Comparison of ENCODE assay signal across 21 cellular contexts in the genomic region with DNA sequence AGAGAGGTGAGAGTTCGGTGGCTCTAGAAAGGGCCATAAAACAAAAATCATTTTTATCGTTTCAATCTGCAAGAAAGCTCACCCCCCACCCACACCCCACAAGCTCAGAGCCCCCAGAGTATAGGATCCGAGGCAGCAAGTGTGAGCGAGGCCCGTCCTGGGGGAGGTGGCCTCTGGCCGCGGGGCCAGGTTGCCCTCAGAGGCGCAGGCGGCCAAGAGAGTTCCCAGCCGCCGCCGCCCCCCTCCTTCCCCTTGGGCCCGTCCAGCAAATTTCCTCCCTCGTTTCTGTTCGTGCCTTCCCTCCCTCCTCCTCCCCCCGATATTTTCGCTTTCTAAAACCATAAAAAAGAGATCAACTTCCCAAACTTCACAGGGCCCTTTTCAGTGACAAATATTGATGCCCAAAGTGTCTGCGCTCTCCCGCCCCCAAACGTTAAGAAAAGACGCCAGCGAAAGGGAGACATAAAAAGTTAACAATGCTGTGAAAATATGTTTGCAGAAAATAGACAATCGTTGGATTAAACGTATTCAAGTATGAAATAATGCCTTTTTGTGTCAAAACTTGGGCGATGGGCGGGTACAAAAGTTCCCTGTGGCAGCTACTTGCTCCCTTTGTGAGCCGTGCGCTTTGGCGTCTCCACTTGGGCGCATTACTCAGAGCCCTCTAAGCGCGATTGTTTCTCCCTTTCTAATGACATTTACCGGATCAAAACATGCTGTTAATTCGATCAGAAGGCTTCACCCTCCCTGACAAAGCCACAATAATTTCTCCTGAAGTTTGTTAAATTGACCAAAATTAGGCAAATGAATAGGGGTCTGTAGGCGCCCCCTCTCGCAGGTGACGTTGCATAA. TPM values are rescaled to one million over a fixed set of nuclear protein-coding genes. Genes with fewer than 3 reads are reported as not detected.
DNase-seq lines count a peak whose midpoint lies in the region; ATAC-seq and TF ChIP-seq lines count a peak whose summit lies in the region.
"Had no signal": no experiment of that assay in that cellular context is flagged by ENCODE, and none has a peak within 500 bp of the region (broad histone marks: within the 10 kb centered on the region; RNA-seq: fewer than 3 reads in every experiment).

No MANE protein-coding gene starts in this region.

- H3K27me3 ChIP-seq in HUES48 (ENCODE audit: control insufficient read depth, insufficient read depth, low read length) (peaks cover 100% of the 10 kb centered on the region), neural cell (ENCODE audit: insufficient read depth, low read depth, low read length) (peaks cover 100% of the 10 kb centered on the region)
- H3K27me3 ChIP-seq: testis had no signal

- no peaks in the 10 kb centered on the region for H3K79me2 ChIP-seq in neural cell (replicated peaks; ENCODE audit: insufficient read depth, low read length)

- DNase-seq in NCI-H345 (lab: John Stamatoyannopoulos, UW) (peak; percentile 5), NCI-H345 treated with DMSO at 0.1 percent for 48 hours (lab: John Stamatoyannopoulos, UW; ENCODE audit: unreplicated experiment) (no peak), epithelial cell of esophagus (ENCODE audit: low read depth) (peak; percentile 35), mucosa of gallbladder (ENCODE audit: low spot score) (no peak), T-helper 1 cell (no peak)
- DNase-seq: activated CD4-positive, alpha-beta T cell treated with anti-CD3 and anti-CD28 coated beads, Interleukin-2, amount 50 U/mL, for 1 hour; amygdala; natural killer cell; NCI-H2171; SIG-M5; stimulated activated CD4-positive, alpha-beta T cell treated with anti-CD3 and anti-CD28 coated beads, Interleukin-2, amount 100 ng/mL, for 24 hours; T-helper 9 cell; testis had no signal

- no peak for TF ChIP-seq CTCF in epithelial cell of esophagus (IDR thresholded peaks at IDR 0.05; ENCODE audit: insufficient read depth, low read depth, low read length, missing control alignments)
- TF ChIP-seq CTCF in neural cell (IDR thresholded peaks at IDR 0.05; ENCODE audit: poor library complexity, severe bottlenecking) = no peak

- H4K20me1 ChIP-seq in neural cell (ENCODE audit: insufficient read depth) = no peaks in the 10 kb centered on the region

- no peaks in the 10 kb centered on the region for H3K9me3 ChIP-seq in HUES48 (ENCODE audit: control insufficient read depth, insufficient read depth, low read length)
- H3K9me3 ChIP-seq in neural cell (ENCODE audit: low read length) = no peaks in the 10 kb centered on the region
- H3K9me3 ChIP-seq: testis had no signal

- H3F3A ChIP-seq in neural cell (ENCODE audit: insufficient read depth, low read length, poor library complexity, severe bottlenecking) = no peaks in the 10 kb centered on the region

- peak overlapping the region; percentile 37 for H3K4me3 ChIP-seq in HUES48 (ENCODE audit: low read depth, low read length)
- H3K4me3 ChIP-seq in epithelial cell of esophagus (ENCODE audit: low read length) = no peak overlapping the region
- no peak overlapping the region for H3K4me3 ChIP-seq in neural cell (ENCODE audit: low read length)
- H3K4me3 ChIP-seq: coronary artery, testis had no signal

- no peak for TF ChIP-seq RAD21 in neural cell (conservative IDR thresholded peaks at IDR 0.05)

- ATAC-seq in HG03354 (IDR thresholded peaks at IDR 0.05; ENCODE audit: poor library complexity, severe bottlenecking, unreplicated experiment) = no peak
- ATAC-seq: esophagus mucosa, natural killer cell had no signal

- H3K27ac ChIP-seq in HUES48 (ENCODE audit: low read depth, low read length) (no peak overlapping the region), neural cell (ENCODE audit: low read length) (no peak overlapping the region)
- H3K27ac ChIP-seq: coronary artery, testis had no signal

- no peaks in the 10 kb centered on the region for H3K9me2 ChIP-seq in neural cell (ENCODE audit: insufficient read depth, low read length)

- H3K36me3 ChIP-seq in HUES48 (ENCODE audit: control insufficient read depth, insufficient read depth, low read length) (no peaks in the 10 kb centered on the region), neural cell (ENCODE audit: insufficient read depth, low read length) (no peaks in the 10 kb centered on the region)

- H3K9ac ChIP-seq in HUES48 (ENCODE audit: low read depth, low read length) (no peak overlapping the region), neural cell (ENCODE audit: low read length) (no peak overlapping the region)

- no peak overlapping the region for H2AFZ ChIP-seq in neural cell (ENCODE audit: low read depth, low read length)

- H3K4me2 ChIP-seq in neural cell (ENCODE audit: low read length) = no peak overlapping the region

- H3K4me1 ChIP-seq in HUES48 (ENCODE audit: control insufficient read depth, insufficient read depth, low read length) = peaks cover 53% of the 10 kb centered on the region

- no peak for TF ChIP-seq EP300 in neural cell (conservative IDR thresholded peaks at IDR 0.05; ENCODE audit: poor library complexity, severe bottlenecking)

TF ChIP-seq in neural cell, 6 proteins besides CTCF, POLR2A, EP300 and RAD21:
- TF ChIP-seq MXI1 (conservative IDR thresholded peaks at IDR 0.05; ENCODE audit: poor library complexity, severe bottlenecking) = no peak
- TF ChIP-seq EZH2 (IDR thresholded peaks at IDR 0.05; ENCODE audit: borderline replicate concordance, insufficient read depth, low read length, poor library complexity, severe bottlenecking) = peak; percentile 20

RNA-seq across cellular contexts. Expression of a gene that starts 1.1 kb away (rescaled TPM):
- polyA plus RNA-seq in neural cell = not detected in 2 replicates
- polyA minus RNA-seq in neural cell = not detected in 2 replicates
- total RNA-seq in mucosa of gallbladder = not detected
- total RNA-seq: activated T-helper 1 cell treated with anti-CD3 and anti-CD28 coated beads, Interleukin-12 subunit alpha, Interleukin-12 subunit beta, Interleukin-2, Interleukin-4 antibody, amounts not matched to agents 30 ng/mL and 10 ng/mL and 1 ng/mL, durations not matched to agents 14 hours and 24 hours and 36 hours; esophagus mucosa; M059J; natural killer cell; testis had no signal
- polyA plus RNA-seq: AG04450 had no signal

Comparison
In these comparisons a context has a peak if more than half of its experiments do, and no peak if none do; other contexts are left out.
1. DNase-seq: peak in NCI-H345 (single experiment) and epithelial cell of esophagus (single experiment); none in NCI-H345 treated with DMSO at 0.1 percent for 48 hours (single experiment), mucosa of gallbladder (single experiment) and T-helper 1 cell (0 of 5).